ENCODE assay signal across 8 cellular contexts in genomic region chr16:67247698-67248400, GRCh38. TPM values are rescaled to one million over a fixed set of nuclear protein-coding genes. Genes with fewer than 3 reads are reported as not detected.
A peak's percentile ranks its signal among the peaks of the same experiment; 100 is the strongest.
DNase-seq lines count a peak whose midpoint lies in the region; ATAC-seq and TF ChIP-seq lines count a peak whose summit lies in the region.

No MANE protein-coding gene starts in this region.

- CTCF ChIA-PET in CD4-positive, alpha-beta memory T cell (lab: Charles Lee; ENCODE audit: partially characterized antibody): interaction anchor here (0.8 to 1.8 kb wide), 9 partner anchors 10 to 282 kb away, joined by 3 to 10 read pairs (median 3); partner anchors contain the start of genes ATP6V0D1 and TMEM208

- peak overlapping the region; percentile 82 to 100 (median 95) for H3K27ac Mint-ChIP-seq in CD4-positive, alpha-beta memory T cell

- H3K4me3 ChIP-seq in CD4-positive, alpha-beta memory T cell (ENCODE audit: low read length in 2 of 2): peak overlapping the region; percentile 71 to 73
- H3K4me3 ChIP-seq in MM.1S (ENCODE audit: low read length) (peak overlapping the region; percentile 93), dorsolateral prefrontal cortex (peak overlapping the region; percentile 51 to 87 (median 75)), neural cell (ENCODE audit: low read length) (peak overlapping the region; percentile 70)

- no peaks in the 10 kb centered on the region for H3K36me3 ChIP-seq in CD4-positive, alpha-beta memory T cell (ENCODE audit: insufficient read depth, low read length)
- no peaks in the 10 kb centered on the region for H3K36me3 ChIP-seq in MM.1S (replicated peaks; ENCODE audit: insufficient read depth, low read length)
- no peaks in the 10 kb centered on the region for H3K36me3 ChIP-seq in neural cell (ENCODE audit: insufficient read depth, low read length)

- peaks cover 25 to 56% (median 43%) of the 10 kb centered on the region in 4 donors for H3K4me1 Mint-ChIP-seq in CD4-positive, alpha-beta memory T cell

- H2AFZ ChIP-seq in MM.1S (ENCODE audit: low read length): peak overlapping the region; percentile 94
- no peak overlapping the region for H2AFZ ChIP-seq in neural cell (ENCODE audit: low read depth, low read length)

- H3K27me3 Mint-ChIP-seq in CD4-positive, alpha-beta memory T cell: peaks cover 3% of the 10 kb centered on the region in 2 donors

- peaks cover 0 to 6% of the 10 kb centered on the region in 2 donors for H3K36me3 Mint-ChIP-seq in CD4-positive, alpha-beta memory T cell

- H3K4me2 ChIP-seq in MM.1S (ENCODE audit: low read depth, low read length) (peak overlapping the region; percentile 79), neural cell (ENCODE audit: low read length) (peak overlapping the region; percentile 73)

- H3K79me2 ChIP-seq in MM.1S (ENCODE audit: low read length): peaks cover 29% of the 10 kb centered on the region
- H3K79me2 ChIP-seq in neural cell (replicated peaks; ENCODE audit: insufficient read depth, low read length): no peaks in the 10 kb centered on the region

- peak overlapping the region; percentile 38 for H3K27ac ChIP-seq in CD4-positive, alpha-beta memory T cell (ENCODE audit: low read depth, low read length)
- H3K27ac ChIP-seq in MM.1S (ENCODE audit: low read length) (no peak overlapping the region; the same call in 1 of the 2 replicates), dorsolateral prefrontal cortex (peak overlapping the region in 15 of 59 donors; percentile 36 to 88 (median 72)), neural cell (ENCODE audit: low read length) (no peak overlapping the region)

- H3K9me2 ChIP-seq in MM.1S (replicated peaks; ENCODE audit: insufficient read depth, low read length) (no peaks in the 10 kb centered on the region), neural cell (ENCODE audit: insufficient read depth, low read length) (no peaks in the 10 kb centered on the region)

- no peaks in the 10 kb centered on the region for H3K27me3 ChIP-seq in CD4-positive, alpha-beta memory T cell (ENCODE audit: insufficient read depth, low read length)
- H3K27me3 ChIP-seq in MM.1S (replicated peaks; ENCODE audit: insufficient read depth, low read length) (peaks cover 18% of the 10 kb centered on the region), dorsolateral prefrontal cortex (no peaks in the 10 kb centered on the region), neural cell (ENCODE audit: insufficient read depth, low read depth, low read length) (peaks cover 49% of the 10 kb centered on the region)

- ATAC-seq in GM19455 (IDR thresholded peaks at IDR 0.05; ENCODE audit: unreplicated experiment): no peak

- intact Hi-C loops in CD4-positive, alpha-beta memory T cell (cut with micrococcal nuclease): loop anchor here (1.0 to 5.0 kb wide), 7 partner anchors 12 to 86 kb away; partner anchors contain the start of genes E2F4, HSF4, MATCAP1 and PLEKHG4
- intact Hi-C loops in dorsolateral prefrontal cortex (cut with DNase I): no loop called here

- H3K4me3 Mint-ChIP-seq in CD4-positive, alpha-beta memory T cell: peak overlapping the region; percentile 84 to 95 (median 91)

- no peak for DNase-seq in CD4-positive, alpha-beta memory T cell
- DNase-seq in MM.1S (peak; percentile 10), dorsolateral prefrontal cortex (no peak), inferior parietal cortex (ENCODE audit: extremely low spot score) (no peak), AG08396 (ENCODE audit: low spot score) (no peak), ecto neural progenitor cell (ENCODE audit: low spot score) (no peak)

- TF ChIP-seq CTCF in MM.1S (IDR thresholded peaks at IDR 0.05; ENCODE audit: low read length) (no peak), dorsolateral prefrontal cortex (IDR thresholded peaks at IDR 0.05 in 54 of 56, conservative IDR thresholded peaks at IDR 0.05 in 2 of 56; ENCODE audit: low read depth in 1 of 56, partially characterized antibody in 56 of 56) (peak in 2 of 56 donors; percentile 0 to 2), neural cell (IDR thresholded peaks at IDR 0.05; ENCODE audit: poor library complexity, severe bottlenecking) (no peak)

- no peaks in the 10 kb centered on the region for H4K20me1 ChIP-seq in MM.1S (ENCODE audit: insufficient read depth, low read length)
- no peaks in the 10 kb centered on the region for H4K20me1 ChIP-seq in neural cell (ENCODE audit: insufficient read depth)

- H3K4me1 ChIP-seq in CD4-positive, alpha-beta memory T cell (ENCODE audit: insufficient read depth, low read length): peaks cover 52% of the 10 kb centered on the region
- peaks cover 36% of the 10 kb centered on the region for H3K4me1 ChIP-seq in MM.1S (ENCODE audit: low read length)

- POLR2A ChIA-PET in CD4-positive, alpha-beta memory T cell (lab: Charles Lee; ENCODE audit: partially characterized antibody): interaction anchor here (0.6 to 10.5 kb wide), 12 partner anchors 13 to 229 kb away, joined by 3 to 259 read pairs (median 4); partner anchors contain the start of genes FBXL8, TMEM208 and TRADD

- H3K9ac ChIP-seq in MM.1S (ENCODE audit: low read length) (peak overlapping the region; percentile 62; the same call in 1 of the 2 replicates), neural cell (ENCODE audit: low read length) (peak overlapping the region; percentile 59)

- no peaks in the 10 kb centered on the region for H3K9me3 ChIP-seq in CD4-positive, alpha-beta memory T cell (ENCODE audit: control insufficient read depth in 1 of 2, low read length in 2 of 2)
- H3K9me3 ChIP-seq in MM.1S (replicated peaks; ENCODE audit: insufficient read depth, low read length) (no peaks in the 10 kb centered on the region), neural cell (ENCODE audit: low read length) (no peaks in the 10 kb centered on the region)

- peaks cover 44% of the 10 kb centered on the region for H3F3A ChIP-seq in MM.1S (ENCODE audit: insufficient read depth, low read length)
- H3F3A ChIP-seq in neural cell (ENCODE audit: insufficient read depth, low read length, poor library complexity, severe bottlenecking): no peaks in the 10 kb centered on the region

- TF ChIP-seq RAD21 in neural cell (conservative IDR thresholded peaks at IDR 0.05): no peak

- no peak for TF ChIP-seq EP300 in neural cell (conservative IDR thresholded peaks at IDR 0.05; ENCODE audit: poor library complexity, severe bottlenecking)

- H3K9me3 Mint-ChIP-seq in CD4-positive, alpha-beta memory T cell: no peaks in the 10 kb centered on the region

TF ChIP-seq in neural cell, 6 proteins besides CTCF, POLR2A, EP300 and RAD21:
- TF ChIP-seq EZH2 (IDR thresholded peaks at IDR 0.05; ENCODE audit: borderline replicate concordance, insufficient read depth, low read length, poor library complexity, severe bottlenecking) (no peak), TAF1 (IDR thresholded peaks at IDR 0.05; ENCODE audit: low read depth) (no peak)
- TF ChIP-seq, protein P1, sequence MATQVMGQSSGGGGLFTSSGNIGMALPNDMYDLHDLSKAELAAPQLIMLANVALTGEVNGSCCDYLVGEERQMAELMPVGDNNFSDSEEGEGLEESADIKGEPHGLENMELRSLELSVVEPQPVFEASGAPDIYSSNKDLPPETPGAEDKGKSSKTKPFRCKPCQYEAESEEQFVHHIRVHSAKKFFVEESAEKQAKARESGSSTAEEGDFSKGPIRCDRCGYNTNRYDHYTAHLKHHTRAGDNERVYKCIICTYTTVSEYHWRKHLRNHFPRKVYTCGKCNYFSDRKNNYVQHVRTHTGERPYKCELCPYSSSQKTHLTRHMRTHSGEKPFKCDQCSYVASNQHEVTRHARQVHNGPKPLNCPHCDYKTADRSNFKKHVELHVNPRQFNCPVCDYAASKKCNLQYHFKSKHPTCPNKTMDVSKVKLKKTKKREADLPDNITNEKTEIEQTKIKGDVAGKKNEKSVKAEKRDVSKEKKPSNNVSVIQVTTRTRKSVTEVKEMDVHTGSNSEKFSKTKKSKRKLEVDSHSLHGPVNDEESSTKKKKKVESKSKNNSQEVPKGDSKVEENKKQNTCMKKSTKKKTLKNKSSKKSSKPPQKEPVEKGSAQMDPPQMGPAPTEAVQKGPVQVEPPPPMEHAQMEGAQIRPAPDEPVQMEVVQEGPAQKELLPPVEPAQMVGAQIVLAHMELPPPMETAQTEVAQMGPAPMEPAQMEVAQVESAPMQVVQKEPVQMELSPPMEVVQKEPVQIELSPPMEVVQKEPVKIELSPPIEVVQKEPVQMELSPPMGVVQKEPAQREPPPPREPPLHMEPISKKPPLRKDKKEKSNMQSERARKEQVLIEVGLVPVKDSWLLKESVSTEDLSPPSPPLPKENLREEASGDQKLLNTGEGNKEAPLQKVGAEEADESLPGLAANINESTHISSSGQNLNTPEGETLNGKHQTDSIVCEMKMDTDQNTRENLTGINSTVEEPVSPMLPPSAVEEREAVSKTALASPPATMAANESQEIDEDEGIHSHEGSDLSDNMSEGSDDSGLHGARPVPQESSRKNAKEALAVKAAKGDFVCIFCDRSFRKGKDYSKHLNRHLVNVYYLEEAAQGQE (IDR thresholded peaks at IDR 0.05; ENCODE audit: borderline replicate concordance): no peak

RNA-seq across cellular contexts. Expression of gene FHOD1, which starts 0.6 kb away (rescaled TPM):
- 10 to 100 TPM; 56.0 to 63.3 TPM for total RNA-seq in CD4-positive, alpha-beta memory T cell
- 1 to 10 TPM; 3.3 to 5.9 TPM for polyA plus RNA-seq in CD4-positive, alpha-beta memory T cell
- 10 to 100 TPM in 102 of 120 experiments, 1 to 10 TPM in 18; 5.4 to 26.6 (median 13.7) TPM for total RNA-seq in dorsolateral prefrontal cortex
- polyA plus RNA-seq in neural cell: 0.92 and 6.3 TPM in 2 replicates
- polyA minus RNA-seq in neural cell: 2.1 and 2.2 TPM in 2 replicates

RNA-seq across cellular contexts. Expression of gene SLC9A5, which starts 0.9 kb away (rescaled TPM):
- total RNA-seq in CD4-positive, alpha-beta memory T cell: 1 to 10 TPM; 1.7 to 2.1 TPM
- polyA plus RNA-seq in CD4-positive, alpha-beta memory T cell: under 1 TPM in 1 of 2 donors, not detected in 1; 0.09 TPM
- 10 to 100 TPM in 69 of 120 experiments, 1 to 10 TPM in 51; 3.0 to 25.8 (median 10.6) TPM for total RNA-seq in dorsolateral prefrontal cortex
- polyA plus RNA-seq in neural cell: 1.6 and 1.8 TPM in 2 replicates
- polyA minus RNA-seq in neural cell: 0.73 and 0.93 TPM in 2 replicates

RNA-seq across cellular contexts. Expression of gene TMEM208, which starts 20.9 kb away (rescaled TPM):
- total RNA-seq in CD4-positive, alpha-beta memory T cell: 10 to 100 TPM; 35.5 to 35.7 TPM
- polyA plus RNA-seq in CD4-positive, alpha-beta memory T cell: 10 to 100 TPM; 84.3 to 99.1 TPM
- total RNA-seq in dorsolateral prefrontal cortex: 10 to 100 TPM; 16.2 to 40.3 (median 28.1) TPM
- 39.2 and 53.5 TPM in 2 replicates for polyA plus RNA-seq in neural cell
- 20.2 and 26.9 TPM in 2 replicates for polyA minus RNA-seq in neural cell

RNA-seq across cellular contexts. Expression of gene PLEKHG4, which starts 31.5 kb away (rescaled TPM):
- 10 to 100 TPM; 17.3 to 24.0 TPM for total RNA-seq in CD4-positive, alpha-beta memory T cell
- polyA plus RNA-seq in CD4-positive, alpha-beta memory T cell: 1 to 10 TPM; 4.3 to 4.9 TPM
- 10 to 100 TPM in 3 of 120 experiments, 1 to 10 TPM in 117; 1.2 to 17.6 (median 4.5) TPM for total RNA-seq in dorsolateral prefrontal cortex
- 0.28 and 1.3 TPM in 2 replicates for polyA plus RNA-seq in neural cell
- not detected in 2 replicates for polyA minus RNA-seq in neural cell

RNA-seq across cellular contexts. Expression of gene ELMO3, which starts 48.9 kb away (rescaled TPM):
- 10 to 100 TPM; 10.1 to 10.6 TPM for total RNA-seq in CD4-positive, alpha-beta memory T cell
- not detected for polyA plus RNA-seq in CD4-positive, alpha-beta memory T cell
- 1 to 10 TPM in 96 of 120 experiments, under 1 TPM in 24; 0.41 to 2.9 (median 1.3) TPM for total RNA-seq in dorsolateral prefrontal cortex
- 2.2 and 3.5 TPM in 2 replicates for polyA plus RNA-seq in neural cell
- 0.49 and 1.5 TPM in 2 replicates for polyA minus RNA-seq in neural cell
